ENCODE assay signal across 15 cellular contexts in genomic region chr11:106061249-106061794, GRCh38. TPM values are rescaled to one million over a fixed set of nuclear protein-coding genes. Genes with fewer than 3 reads are reported as not detected.
DNase-seq lines count a peak whose midpoint lies in the region; ATAC-seq and TF ChIP-seq lines count a peak whose summit lies in the region.
"Had no signal": no experiment of that assay in that cellular context is flagged by ENCODE, and none has a peak within 500 bp of the region (broad histone marks: within the 10 kb centered on the region; RNA-seq: fewer than 3 reads in every experiment).

No MANE protein-coding gene starts in this region.

- no peaks in the 10 kb centered on the region for H3K27me3 Mint-ChIP-seq in GM23338 (ENCODE audit: insufficient read depth, low read depth, poor library complexity)
- no peaks in the 10 kb centered on the region for H3K27me3 Mint-ChIP-seq in WTC11 (ENCODE audit: low read depth)
- H3K27me3 Mint-ChIP-seq in neural progenitor cell (ENCODE audit: insufficient read depth, low read depth) = no peaks in the 10 kb centered on the region
- H3K27me3 Mint-ChIP-seq in CD14-positive monocyte (ENCODE audit: low read depth in 3 of 3) = no peaks in the 10 kb centered on the region
- H3K27me3 Mint-ChIP-seq in activated CD8-positive, alpha-beta T cell treated with anti-CD3 and anti-CD28 coated beads for 36 hours = no peaks in the 10 kb centered on the region

- no peak overlapping the region for H3K27ac Mint-ChIP-seq in GM23338
- 0 out of 2 replicates have a peak overlapping the region, but pooled peaks have one; percentile 43 for H3K27ac Mint-ChIP-seq in WTC11
- no peak overlapping the region for H3K27ac Mint-ChIP-seq in neural progenitor cell
- peak overlapping the region in 1 of 7 donors; percentile 35 for H3K27ac Mint-ChIP-seq in CD14-positive monocyte
- H3K27ac Mint-ChIP-seq in activated CD8-positive, alpha-beta T cell treated with anti-CD3 and anti-CD28 coated beads for 36 hours = no peak overlapping the region

- POLR2A ChIA-PET in WTC11 (lab: Charles Lee) = no interaction called here
- POLR2A ChIA-PET in GM10248 (lab: Yijun Ruan, JAX) = no interaction called here
- POLR2A ChIA-PET in activated CD8-positive, alpha-beta T cell treated with anti-CD3 and anti-CD28 coated beads for 36 hours (lab: Charles Lee) = no interaction called here

- H3F3A ChIP-seq in GM23338 (replicated peaks; ENCODE audit: low read depth) (no peaks in the 10 kb centered on the region), neural progenitor cell (ENCODE audit: low read depth) (no peaks in the 10 kb centered on the region)

- no peak overlapping the region for H3K4me2 ChIP-seq in GM23338
- H3K4me2 ChIP-seq in neural progenitor cell = no peak overlapping the region

- H3K27me3 ChIP-seq in GM23338 (ENCODE audit: insufficient read depth) (no peaks in the 10 kb centered on the region), neural progenitor cell (no peaks in the 10 kb centered on the region)

- H3K79me2 ChIP-seq in GM23338 (replicated peaks; ENCODE audit: insufficient read depth) (no peaks in the 10 kb centered on the region), neural progenitor cell (ENCODE audit: low read depth) (no peaks in the 10 kb centered on the region)

- H3K4me3 Mint-ChIP-seq in GM23338 = no peak overlapping the region
- no peak overlapping the region for H3K4me3 Mint-ChIP-seq in WTC11
- H3K4me3 Mint-ChIP-seq in neural progenitor cell = no peak overlapping the region
- no peak overlapping the region for H3K4me3 Mint-ChIP-seq in CD14-positive monocyte
- no peak overlapping the region for H3K4me3 Mint-ChIP-seq in activated CD8-positive, alpha-beta T cell treated with anti-CD3 and anti-CD28 coated beads for 36 hours

- H3K4me3 ChIP-seq in GM23338 (no peak overlapping the region), neural progenitor cell (no peak overlapping the region)

- peak; percentile 26 for ATAC-seq in GM18858 (IDR thresholded peaks at IDR 0.05; ENCODE audit: unreplicated experiment)
- ATAC-seq in GM23338 = peak; percentile 67
- ATAC-seq in WTC11 = peak; percentile 91
- no peak for ATAC-seq in HG02885 (IDR thresholded peaks at IDR 0.05; ENCODE audit: poor library complexity, unreplicated experiment)
- no peak for ATAC-seq in activated CD8-positive, alpha-beta T cell treated with anti-CD3 and anti-CD28 coated beads for 36 hours
- ATAC-seq: HepG2 had no signal

- peak; percentile 15 for DNase-seq in GM23338 (ENCODE audit: low spot score)
- no peak for DNase-seq in WTC11 (ENCODE audit: low spot score)
- DNase-seq in neural progenitor cell (ENCODE audit: low spot score) = no peak
- no peak for DNase-seq in GM10248 (ENCODE audit: extremely low spot score)
- no peak for DNase-seq in CD14-positive monocyte (ENCODE audit: low spot score)
- DNase-seq in activated CD8-positive, alpha-beta T cell treated with anti-CD3 and anti-CD28 coated beads for 36 hours = no peak
- DNase-seq: HCEC 1CT, NCI-H1092, NCI-H524, SW 1271 had no signal

- H3K27ac ChIP-seq in GM23338 (ENCODE audit: low read depth) (no peak overlapping the region), neural progenitor cell (peak overlapping the region; percentile 37)
- H3K27ac ChIP-seq: C4-2B had no signal

- no peak for TF ChIP-seq CTCF in GM23338 (conservative IDR thresholded peaks at IDR 0.05; ENCODE audit: low read depth in 2 of 2)
- TF ChIP-seq CTCF in WTC11 (IDR thresholded peaks at IDR 0.05) = no peak
- TF ChIP-seq CTCF in neural progenitor cell (IDR thresholded peaks at IDR 0.05) = no peak
- TF ChIP-seq CTCF in GM10248 (IDR thresholded peaks at IDR 0.05; ENCODE audit: control extremely low read depth, extremely low read depth, low read depth, missing control alignments) = no peak
- no peak for TF ChIP-seq CTCF in CD14-positive monocyte (IDR thresholded peaks at IDR 0.05)
- no peak for TF ChIP-seq CTCF in activated CD8-positive, alpha-beta T cell treated with anti-CD3 and anti-CD28 coated beads for 36 hours (IDR thresholded peaks at IDR 0.05)

- intact Hi-C loops in CD14-positive monocyte (cut with micrococcal nuclease) = no loop called here
- intact Hi-C loops in activated CD8-positive, alpha-beta T cell treated with anti-CD3 and anti-CD28 coated beads for 36 hours (cut with micrococcal nuclease) = no loop called here

- H3K9ac ChIP-seq in neural progenitor cell = no peak overlapping the region
- H3K9ac ChIP-seq: KMS-11 had no signal

- H3K4me1 ChIP-seq in GM23338 (ENCODE audit: insufficient read depth) (peaks cover 7% of the 10 kb centered on the region), neural progenitor cell (peaks cover 9% of the 10 kb centered on the region)

- H3K9me2 ChIP-seq in GM23338 (ENCODE audit: insufficient read depth) = no peaks in the 10 kb centered on the region

- H4K20me1 ChIP-seq in GM23338 (replicated peaks; ENCODE audit: insufficient read depth) (no peaks in the 10 kb centered on the region), neural progenitor cell (ENCODE audit: low read depth) (no peaks in the 10 kb centered on the region)

- peaks cover 7% of the 10 kb centered on the region for H3K4me1 Mint-ChIP-seq in GM23338
- peaks cover 13% of the 10 kb centered on the region for H3K4me1 Mint-ChIP-seq in WTC11
- H3K4me1 Mint-ChIP-seq in neural progenitor cell = peaks cover 3% of the 10 kb centered on the region
- no peaks in the 10 kb centered on the region for H3K4me1 Mint-ChIP-seq in CD14-positive monocyte
- H3K4me1 Mint-ChIP-seq in activated CD8-positive, alpha-beta T cell treated with anti-CD3 and anti-CD28 coated beads for 36 hours (ENCODE audit: low read depth) = peaks cover 17% of the 10 kb centered on the region

- H3K36me3 Mint-ChIP-seq in GM23338 (ENCODE audit: low read depth) (no peaks in the 10 kb centered on the region), WTC11 (peaks cover 5% of the 10 kb centered on the region), neural progenitor cell (peaks cover 3% of the 10 kb centered on the region), CD14-positive monocyte (peaks cover 9 to 10% of the 10 kb centered on the region in 2 donors)
- H3K36me3 Mint-ChIP-seq in activated CD8-positive, alpha-beta T cell treated with anti-CD3 and anti-CD28 coated beads for 36 hours (ENCODE audit: low read depth) = peaks cover 19% of the 10 kb centered on the region

- H3K9me3 Mint-ChIP-seq in GM23338 (no peaks in the 10 kb centered on the region), WTC11 (no peaks in the 10 kb centered on the region), neural progenitor cell (no peaks in the 10 kb centered on the region), CD14-positive monocyte (peaks cover 4 to 11% (median 7%) of the 10 kb centered on the region in 7 donors)
- H3K9me3 Mint-ChIP-seq in activated CD8-positive, alpha-beta T cell treated with anti-CD3 and anti-CD28 coated beads for 36 hours = no peaks in the 10 kb centered on the region

- H2AFZ ChIP-seq in GM23338 (no peak overlapping the region), neural progenitor cell (replicated peaks) (no peak overlapping the region)

- no peaks in the 10 kb centered on the region for H3K9me3 ChIP-seq in neural progenitor cell (ENCODE audit: low read depth)

- CTCF ChIA-PET in WTC11 (lab: Charles Lee) (interaction anchor here (1.1 kb wide), 1 partner anchor 16 kb away, joined by 3 read pairs; the partner anchor contains the start of genes AASDHPPT and KBTBD3), GM10248 (lab: Yijun Ruan, JAX) (interaction anchor here (0.8 to 1.0 kb wide), 2 partner anchors 12 to 29 kb away, joined by 4 to 5 read pairs; no protein-coding TSS in a partner anchor)
- CTCF ChIA-PET in activated CD8-positive, alpha-beta T cell treated with anti-CD3 and anti-CD28 coated beads for 36 hours (lab: Charles Lee) = interaction anchor here (1.1 to 1.2 kb wide), 2 partner anchors 15 to 24 kb away, joined by 3 to 4 read pairs; partner anchors contain the start of gene KBTBD3

- H3K36me3 ChIP-seq in GM23338 (ENCODE audit: insufficient read depth) (no peaks in the 10 kb centered on the region; the same call in 1 of the 2 replicates), neural progenitor cell (no peaks in the 10 kb centered on the region)

RNA-seq across cellular contexts. Expression of gene KBTBD3, which starts 15.8 kb away (rescaled TPM):
- 1.8 and 1.9 TPM in 2 replicates for total RNA-seq in GM23338 (2014; rRNA removed; shearing (Covaris generic))
- polyA plus RNA-seq in GM23338 (2016; fragmentation: Nextera tagmentation; extraction: Ambion mirVana) (13.7 TPM in 2 replicates), CD14-positive monocyte (1 to 10 TPM; 2.6 to 5.9 TPM)
- total RNA-seq in WTC11 (2021) (3.8 to 4.9 TPM (median 4.1 TPM) in 3 replicates), neural progenitor cell (ENCODE audit: low replicate concordance) (4.9 and 6.9 TPM in 2 replicates)
- 10 to 100 TPM; 10.2 to 11.2 TPM for total RNA-seq in activated CD8-positive, alpha-beta T cell treated with anti-CD3 and anti-CD28 coated beads for 36 hours

RNA-seq across cellular contexts. Expression of gene AASDHPPT, which starts 16.1 kb away (rescaled TPM):
- 57.4 and 62.3 TPM in 2 replicates for total RNA-seq in GM23338 (2014; rRNA removed; shearing (Covaris generic))
- polyA plus RNA-seq in GM23338 (2016; fragmentation: Nextera tagmentation; extraction: Ambion mirVana) (38.8 and 49.0 TPM in 2 replicates), CD14-positive monocyte (10 to 100 TPM; 27.3 to 47.3 TPM)
- total RNA-seq in WTC11 (2021) (37.0 to 39.9 TPM (median 38.7 TPM) in 3 replicates), neural progenitor cell (ENCODE audit: low replicate concordance) (84.3 and 127 TPM in 2 replicates)
- 10 to 100 TPM; 41.6 to 46.2 TPM for total RNA-seq in activated CD8-positive, alpha-beta T cell treated with anti-CD3 and anti-CD28 coated beads for 36 hours

RNA-seq across cellular contexts. Expression of gene MSANTD4, which starts 39.3 kb away (rescaled TPM):
- total RNA-seq in GM23338 (2014; rRNA removed; shearing (Covaris generic)) = 19.9 and 31.1 TPM in 2 replicates
- polyA plus RNA-seq in GM23338 (2016; fragmentation: Nextera tagmentation; extraction: Ambion mirVana) = 11.3 and 13.2 TPM in 2 replicates
- total RNA-seq in WTC11 (2021) = 22.0 to 25.5 TPM (median 25.1 TPM) in 3 replicates
- 27.4 and 40.3 TPM in 2 replicates for total RNA-seq in neural progenitor cell (ENCODE audit: low replicate concordance)
- 1 to 10 TPM; 1.8 to 2.1 TPM for polyA plus RNA-seq in CD14-positive monocyte
- total RNA-seq in activated CD8-positive, alpha-beta T cell treated with anti-CD3 and anti-CD28 coated beads for 36 hours = 10 to 100 TPM; 10.3 to 11.3 TPM

Comparison
In these comparisons a context has a peak if more than half of its experiments do, and no peak if none do; other contexts are left out.
1. ATAC-seq: peak in GM18858 (single experiment), GM23338 (single experiment) and WTC11 (single experiment); none in HG02885 (single experiment) and activated CD8-positive, alpha-beta T cell treated with anti-CD3 and anti-CD28 coated beads for 36 hours (single experiment).